In the genomic region with DNA sequence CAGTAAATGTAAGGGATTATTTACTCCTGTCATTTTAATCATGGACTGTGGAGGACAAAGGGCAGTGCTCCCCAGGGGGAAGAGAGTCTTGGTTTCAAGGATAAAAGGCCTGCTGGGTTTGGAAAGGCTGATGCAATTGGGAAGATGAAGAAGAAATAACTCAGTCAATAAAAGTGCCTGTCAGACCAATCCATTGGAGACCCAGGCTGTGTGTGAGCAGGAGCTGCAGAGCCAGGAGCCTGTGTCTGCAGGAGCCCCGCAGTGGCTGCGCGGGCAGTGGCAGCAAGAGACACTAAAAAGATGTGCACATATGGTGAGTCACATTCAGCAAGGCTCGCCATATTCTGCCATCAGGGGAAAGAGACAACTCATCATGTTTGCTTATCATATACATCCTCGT, we compare ENCODE assay signal across 15 cellular contexts.
DNase-seq lines count a peak whose midpoint lies in the region; ATAC-seq, FAIRE-seq and TF ChIP-seq lines count a peak whose summit lies in the region.
"Had no signal": no experiment of that assay in that cellular context is flagged by ENCODE, and none has a peak within 500 bp of the region (broad histone marks: within the 10 kb centered on the region; RNA-seq: fewer than 3 reads in every experiment).

No MANE protein-coding gene starts in this region.

- TF ChIP-seq RAD21 in K562 (CRISPR knock-in tag; conservative IDR thresholded peaks at IDR 0.05 in 1 of 2, IDR thresholded peaks at IDR 0.05 in 1 of 2): no peak

- no peak overlapping the region for H3K9ac ChIP-seq in K562 (ENCODE audit: insufficient read depth in 1 of 2, low read depth in 2 of 2, low read length in 2 of 2)

- no peak overlapping the region for H3K4me2 ChIP-seq in K562 (ENCODE audit: insufficient read depth, low read length)
- H3K4me2 ChIP-seq: hepatocyte had no signal

- BruUV-seq in K562 (replicated peaks; lab: Mats Ljungman, UMichigan): no TSS peak

- WGBS in K562 (ENCODE audit: insufficient coverage, low coverage, missing lambda C conversion rate): 51% methylated on average over 2 of the region's 5 CpGs

- ATAC-seq in activated T-cell treated with anti-CD3 and anti-CD28 coated beads, Interleukin-2, amount 50 U/mL, for 72 hours (replicated peaks in 1 of 2): no peak
- ATAC-seq in K562: no peak; the same call in 2 of the 3 replicates
- ATAC-seq in effector memory CD8-positive, alpha-beta T cell (replicated peaks): no peak
- ATAC-seq in HG03457 (IDR thresholded peaks at IDR 0.05; ENCODE audit: unreplicated experiment): no peak

- no peaks in the 10 kb centered on the region for H3K4me1 ChIP-seq in K562 (replicated peaks in 1 of 2; ENCODE audit: control insufficient read depth in 2 of 2, insufficient read depth in 2 of 2, low read length in 2 of 2)
- H3K4me1 ChIP-seq: prostate gland, testis had no signal

- H3K36me3 Mint-ChIP-seq in activated T-cell treated with anti-CD3 and anti-CD28 coated beads, Interleukin-2, amount 50 U/mL, for 72 hours (ENCODE audit: insufficient read depth in 2 of 2): peaks cover 2 to 14% of the 10 kb centered on the region in 2 donors
- peaks cover 24% of the 10 kb centered on the region for H3K36me3 Mint-ChIP-seq in effector memory CD8-positive, alpha-beta T cell (ENCODE audit: insufficient read depth)

- in situ Hi-C loops in K562 (cut with MboI): no loop called here

- no peak overlapping the region for H2AFZ ChIP-seq in K562 (ENCODE audit: low read depth, low read length)
- H2AFZ ChIP-seq: hepatocyte had no signal

- H3K9me1 ChIP-seq in K562 (ENCODE audit: control insufficient read depth, insufficient read depth, low read length): no peaks in the 10 kb centered on the region

- H3K27ac ChIP-seq in K562 (ENCODE audit: extremely low read depth, low read depth, low read length): no peak overlapping the region
- H3K27ac ChIP-seq: hepatocyte, prostate gland, testis had no signal

- intact Hi-C loops in K562 (cut with micrococcal nuclease): no loop called here

- DNase-seq in activated T-cell treated with anti-CD3 and anti-CD28 coated beads, Interleukin-2, amount 50 U/mL, for 72 hours: no peak
- no peak for DNase-seq in activated T-cell treated with anti-CD3 and anti-CD28 coated beads, Interleukin-2, amount 50 U/mL, for 48 hours
- DNase-seq in NCI-H146 treated with DMSO at 0.1 percent for 48 hours (lab: John Stamatoyannopoulos, UW; ENCODE audit: unreplicated experiment): peak; percentile 83
- no peak for DNase-seq in K562 (ENCODE audit: extremely low read depth in 1 of 4, low spot score in 3 of 4)
- no peak for DNase-seq in GM10248 (ENCODE audit: extremely low spot score)
- no peak for DNase-seq in D721Med (ENCODE audit: insufficient read length, low spot score)
- DNase-seq in effector memory CD8-positive, alpha-beta T cell: no peak
- DNase-seq: activated T-cell treated with anti-CD3 and anti-CD28 coated beads, Interleukin-2, amount 50 U/mL, for 1 hour; IMR-90; NCI-H2029 treated with DMSO at 0.1 percent for 48 hours; testis had no signal

- no peak for TF ChIP-seq EP300 in K562 (IDR thresholded peaks at IDR 0.05; ENCODE audit: low read length)

- peaks cover 26% of the 10 kb centered on the region; the same call in 2 of the 3 replicates for H3K36me3 ChIP-seq in K562 (ENCODE audit: control insufficient read depth, insufficient read depth, low read length)
- H3K36me3 ChIP-seq: prostate gland had no signal

- no peaks in the 10 kb centered on the region for H3K27me3 Mint-ChIP-seq in activated T-cell treated with anti-CD3 and anti-CD28 coated beads, Interleukin-2, amount 50 U/mL, for 72 hours (ENCODE audit: low read depth)
- H3K27me3 Mint-ChIP-seq in effector memory CD8-positive, alpha-beta T cell: no peaks in the 10 kb centered on the region

- CTCF ChIA-PET in K562 (lab: Yijun Ruan, JAX; ENCODE audit: low intra/inter-chr PET ratio) (no interaction called here), GM10248 (lab: Yijun Ruan, JAX) (no interaction called here)

- no peak for TF ChIP-seq CTCF in K562 (IDR thresholded peaks at IDR 0.05 in 2 of 3, conservative IDR thresholded peaks at IDR 0.05 in 1 of 3; ENCODE audit: insufficient read depth in 2 of 3, low read depth in 1 of 3, low read length in 3 of 3)
- TF ChIP-seq CTCF in GM10248 (IDR thresholded peaks at IDR 0.05; ENCODE audit: control extremely low read depth, extremely low read depth, low read depth, missing control alignments): no peak
- no peak for TF ChIP-seq CTCF in D721Med (IDR thresholded peaks at IDR 0.05; ENCODE audit: insufficient read depth, missing control alignments)

- FAIRE-seq in K562 (lab: Jason Lieb, UNC): no peak
- FAIRE-seq in D721Med (lab: Jason Lieb, UNC): no peak
- FAIRE-seq: colon had no signal

- H3K27ac Mint-ChIP-seq in activated T-cell treated with anti-CD3 and anti-CD28 coated beads, Interleukin-2, amount 50 U/mL, for 72 hours: peak overlapping the region; percentile 13
- peak overlapping the region in 1 of 2 donors; percentile 1 for H3K27ac Mint-ChIP-seq in effector memory CD8-positive, alpha-beta T cell

- no peak for TF ChIP-seq POLR2A in K562 (conservative IDR thresholded peaks at IDR 0.05)

- no peak overlapping the region for H3K4me3 ChIP-seq in K562
- H3K4me3 ChIP-seq: hepatocyte, prostate gland, testis had no signal

- no peak overlapping the region for H3K4me3 Mint-ChIP-seq in activated T-cell treated with anti-CD3 and anti-CD28 coated beads, Interleukin-2, amount 50 U/mL, for 72 hours
- H3K4me3 Mint-ChIP-seq in effector memory CD8-positive, alpha-beta T cell: no peak overlapping the region

- H3K4me1 Mint-ChIP-seq in activated T-cell treated with anti-CD3 and anti-CD28 coated beads, Interleukin-2, amount 50 U/mL, for 72 hours (ENCODE audit: low read depth): no peaks in the 10 kb centered on the region
- peaks cover 0 to 1% of the 10 kb centered on the region in 2 donors for H3K4me1 Mint-ChIP-seq in effector memory CD8-positive, alpha-beta T cell (ENCODE audit: low read depth in 2 of 2)

- POLR2A ChIA-PET in K562 (lab: Yijun Ruan, JAX): no interaction called here
- POLR2A ChIA-PET in GM10248 (lab: Yijun Ruan, JAX): no interaction called here

- no peaks in the 10 kb centered on the region for H3K9me3 ChIP-seq in K562 (replicated peaks; ENCODE audit: control insufficient read depth, insufficient read depth, low read depth, low read length)
- H3K9me3 ChIP-seq: prostate gland, testis had no signal

- H4K20me1 ChIP-seq in K562 (replicated peaks; ENCODE audit: control insufficient read depth, insufficient read depth, low read length): no peaks in the 10 kb centered on the region

- H3K27me3 ChIP-seq in K562 (ENCODE audit: control insufficient read depth in 2 of 2, insufficient read depth in 2 of 2, low read length in 2 of 2): no peaks in the 10 kb centered on the region
- H3K27me3 ChIP-seq: hepatocyte, testis had no signal

- H3K79me2 ChIP-seq in K562 (ENCODE audit: control insufficient read depth, insufficient read depth, low read length): no peaks in the 10 kb centered on the region
- H3K79me2 ChIP-seq: hepatocyte had no signal

- H3K9me3 Mint-ChIP-seq in activated T-cell treated with anti-CD3 and anti-CD28 coated beads, Interleukin-2, amount 50 U/mL, for 72 hours: no peaks in the 10 kb centered on the region
- no peaks in the 10 kb centered on the region for H3K9me3 Mint-ChIP-seq in effector memory CD8-positive, alpha-beta T cell

TF ChIP-seq in K562, 482 proteins besides CTCF, POLR2A, EP300 and RAD21:
- TF ChIP-seq ESRRA (IDR thresholded peaks at IDR 0.05; ENCODE audit: borderline replicate concordance, low read depth) (0 out of 2 replicates have a peak, but pooled peaks have one; percentile 23), CEBPG (CRISPR knock-in tag; IDR thresholded peaks at IDR 0.05) (no peak), CEBPG (tag; conservative IDR thresholded peaks at IDR 0.05 in 1 of 2, IDR thresholded peaks at IDR 0.05 in 1 of 2) (peak in 1 of 2 experiments; percentile 72; a peak in 2 of 4 replicates), ZNF764 (CRISPR knock-in tag; IDR thresholded peaks at IDR 0.05; ENCODE audit: low read depth) (no peak), ZNF174 (CRISPR knock-in tag; IDR thresholded peaks at IDR 0.05) (no peak), FOXP1 (CRISPR knock-in tag; IDR thresholded peaks at IDR 0.05) (no peak), RHOXF2B (CRISPR knock-in tag; conservative IDR thresholded peaks at IDR 0.05) (no peak), FOSL1 (tag; conservative IDR thresholded peaks at IDR 0.05) (peak; percentile 34; the same call in 1 of the 2 replicates), STAG1 (CRISPR knock-in tag; IDR thresholded peaks at IDR 0.05; ENCODE audit: borderline replicate concordance) (no peak)
- TF ChIP-seq, protein P1, sequence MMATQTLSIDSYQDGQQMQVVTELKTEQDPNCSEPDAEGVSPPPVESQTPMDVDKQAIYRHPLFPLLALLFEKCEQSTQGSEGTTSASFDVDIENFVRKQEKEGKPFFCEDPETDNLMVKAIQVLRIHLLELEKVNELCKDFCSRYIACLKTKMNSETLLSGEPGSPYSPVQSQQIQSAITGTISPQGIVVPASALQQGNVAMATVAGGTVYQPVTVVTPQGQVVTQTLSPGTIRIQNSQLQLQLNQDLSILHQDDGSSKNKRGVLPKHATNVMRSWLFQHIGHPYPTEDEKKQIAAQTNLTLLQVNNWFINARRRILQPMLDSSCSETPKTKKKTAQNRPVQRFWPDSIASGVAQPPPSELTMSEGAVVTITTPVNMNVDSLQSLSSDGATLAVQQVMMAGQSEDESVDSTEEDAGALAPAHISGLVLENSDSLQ (IDR thresholded peaks at IDR 0.05): peak; percentile 52
